10 cellular contexts compared by ENCODE assay signal in genomic region chr1:45518910-45519309, GRCh38. TPM values are rescaled to one million over a fixed set of nuclear protein-coding genes. Genes with fewer than 3 reads are reported as not detected.
DNase-seq lines count a peak whose midpoint lies in the region; ATAC-seq, FAIRE-seq and TF ChIP-seq lines count a peak whose summit lies in the region.
"Had no signal": no experiment of that assay in that cellular context is flagged by ENCODE, and none has a peak within 500 bp of the region (broad histone marks: within the 10 kb centered on the region; RNA-seq: fewer than 3 reads in every experiment).

No MANE protein-coding gene starts in this region.

- no peak for DNase-seq in H7
- DNase-seq in RPMI8226: peak; percentile 41
- DNase-seq in epithelial cell of proximal tubule (ENCODE audit: low read depth): no peak
- no peak for DNase-seq in skeletal muscle cell (ENCODE audit: low read depth)
- no peak for DNase-seq in pancreas
- DNase-seq in stimulated activated CD4-positive, alpha-beta T cell treated with anti-CD3 and anti-CD28 coated beads, Interleukin-4, amount 100 ng/mL, for 1 hour: no peak
- no peak for DNase-seq in activated CD8-positive, alpha-beta memory T cell treated with anti-CD3 and anti-CD28 coated beads, Interleukin-2, amount 50 U/mL, for 48 hours
- DNase-seq: NCI-H526 treated with DMSO at 0.1 percent for 48 hours had no signal

- H3K4me3 ChIP-seq in H7 (ENCODE audit: insufficient read depth, low read depth, low read length) (peak overlapping the region; percentile 17; the same call in 1 of the 2 replicates), epithelial cell of proximal tubule (ENCODE audit: low read depth, low read length) (peak overlapping the region; percentile 34), skeletal muscle cell (ENCODE audit: low read depth, low read length) (peak overlapping the region; percentile 0), pancreas (no peak overlapping the region)

- no peak for ATAC-seq in pancreas

- H3K9me3 ChIP-seq in pancreas: no peaks in the 10 kb centered on the region

- peak overlapping the region in 2 of 4 donors; percentile 12 to 39 for H3K27ac ChIP-seq in pancreas

- TF ChIP-seq CTCF in epithelial cell of proximal tubule (conservative IDR thresholded peaks at IDR 0.05; ENCODE audit: low read depth, low read length): no peak
- TF ChIP-seq CTCF in pancreas (IDR thresholded peaks at IDR 0.05): no peak

- intact Hi-C loops in pancreas (cut with DNase I): loop anchor here in 2 of 3 donors (5.0 to 10.0 kb wide), 3 partner anchors 33 to 356 kb away; partner anchors contain the start of gene AKR1A1 (in 1 of the 2)

- FAIRE-seq in pancreas (lab: Jason Lieb, UNC): no peak
- FAIRE-seq: endometrium, H54 had no signal

- H3K27me3 ChIP-seq in H7 (ENCODE audit: control insufficient read depth, insufficient read depth, low read length) (no peaks in the 10 kb centered on the region), pancreas (no peaks in the 10 kb centered on the region)

- WGBS in pancreas, 2 donors: 3 to 5% methylated on average over 1 of the region's 1 CpG

- H3K36me3 ChIP-seq in H7 (replicated peaks; ENCODE audit: control insufficient read depth, insufficient read depth, low read length): peaks cover 39% of the 10 kb centered on the region
- H3K36me3 ChIP-seq in pancreas: peaks cover 0 to 35% (median 10%) of the 10 kb centered on the region in 3 donors

- peaks cover 0 to 13% (median 0%) of the 10 kb centered on the region in 3 donors for H3K4me1 ChIP-seq in pancreas

RNA-seq across cellular contexts. Expression of gene PRDX1, which starts 2.8 kb away (rescaled TPM):
- total RNA-seq in H7 (2014; rRNA removed; shearing (Covaris generic)): 2,468 and 2,910 TPM in 2 replicates
- total RNA-seq in epithelial cell of proximal tubule: 824 and 1,060 TPM in 2 replicates
- 100 to 1,000 TPM in 2 of 6 donors, 10 to 100 TPM in 4; 49.3 to 124 (median 61.7) TPM for total RNA-seq in pancreas
- polyA plus RNA-seq in pancreas: 100 to 1,000 TPM; 111 to 142 TPM

RNA-seq across cellular contexts. Expression of gene MMACHC, which starts 18.8 kb away (rescaled TPM):
- 10.5 and 11.7 TPM in 2 replicates for total RNA-seq in H7 (2014; rRNA removed; shearing (Covaris generic))
- total RNA-seq in epithelial cell of proximal tubule: 5.1 and 7.8 TPM in 2 replicates
- 1 to 10 TPM; 3.2 to 5.7 (median 4.0) TPM for total RNA-seq in pancreas
- 1 to 10 TPM; 1.2 to 1.5 TPM for polyA plus RNA-seq in pancreas

RNA-seq across cellular contexts. Expression of gene CCDC163, which starts 19.0 kb away (rescaled TPM):
- total RNA-seq in H7 (2014; rRNA removed; shearing (Covaris generic)): 2.8 and 3.4 TPM in 2 replicates
- 0.69 and 1.7 TPM in 2 replicates for total RNA-seq in epithelial cell of proximal tubule
- 1 to 10 TPM; 1.2 to 4.0 (median 2.2) TPM for total RNA-seq in pancreas
- 1 to 10 TPM; 3.2 to 4.6 TPM for polyA plus RNA-seq in pancreas

RNA-seq across cellular contexts. Expression of gene TESK2, which starts 27.9 kb away (rescaled TPM):
- 14.5 and 17.7 TPM in 2 replicates for total RNA-seq in H7 (2014; rRNA removed; shearing (Covaris generic))
- total RNA-seq in epithelial cell of proximal tubule (1.1 and 2.9 TPM in 2 replicates), pancreas (1 to 10 TPM; 1.9 to 3.6 (median 2.6) TPM)
- polyA plus RNA-seq in pancreas: 1 to 10 TPM; 1.5 to 3.2 TPM

RNA-seq across cellular contexts. Expression of gene AKR1A1, which starts 31.7 kb away (rescaled TPM):
- 371 and 395 TPM in 2 replicates for total RNA-seq in H7 (2014; rRNA removed; shearing (Covaris generic))
- total RNA-seq in epithelial cell of proximal tubule: 122 and 135 TPM in 2 replicates
- total RNA-seq in pancreas: 100 to 1,000 TPM in 3 of 6 donors, 10 to 100 TPM in 3; 77.6 to 127 (median 110) TPM
- polyA plus RNA-seq in pancreas: 100 to 1,000 TPM; 133 to 138 TPM

Comparison
In these comparisons a context has a peak if more than half of its experiments do, and no peak if none do; other contexts are left out.
1. H3K4me3 ChIP-seq: peak in H7 (single experiment), epithelial cell of proximal tubule (single experiment) and skeletal muscle cell (single experiment); none in pancreas (0 of 4).